8 cellular contexts compared by ENCODE assay signal in the genomic region with DNA sequence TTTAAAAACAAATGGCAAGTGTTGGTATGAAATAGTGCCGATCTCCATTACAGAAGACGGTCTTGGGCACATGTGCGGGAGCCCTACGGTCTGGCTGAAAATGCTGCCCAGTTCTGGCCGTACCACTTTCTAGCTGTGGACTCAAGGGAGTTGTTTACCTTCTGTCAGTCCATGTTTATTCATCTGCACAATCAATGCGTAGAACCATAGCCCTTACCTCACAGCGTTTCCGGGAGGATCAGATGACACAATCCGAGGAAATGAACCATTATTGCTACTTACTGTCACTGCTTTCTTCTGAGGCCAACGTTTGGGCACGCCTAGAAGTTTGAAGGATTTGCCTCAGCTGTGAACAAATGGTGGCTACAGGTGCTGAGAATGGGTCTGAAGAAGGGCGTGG. TPM values are rescaled to one million over a fixed set of nuclear protein-coding genes. Genes with fewer than 3 reads are reported as not detected.
DNase-seq lines count a peak whose midpoint lies in the region; ATAC-seq and TF ChIP-seq lines count a peak whose summit lies in the region.

No MANE protein-coding gene starts in this region.

- no peak overlapping the region for H2AK5ac ChIP-seq in IMR-90 (ENCODE audit: low read depth, low read length)

- DNase-seq in BE2C (no peak), IMR-90 (peak; percentile 89), progenitor cell of endocrine pancreas (ENCODE audit: low spot score, unreplicated experiment) (peak; percentile 34), GM10266 (ENCODE audit: extremely low spot score) (no peak), amniotic stem cell (lab: John Stamatoyannopoulos, UW) (no peak)
- DNase-seq in effector memory CD8-positive, alpha-beta T cell, result peak in 1 of 3 experiments; percentile 16

- H3K56ac ChIP-seq in IMR-90 (ENCODE audit: extremely low read depth, insufficient read depth, low read length), result 0 out of 2 replicates have a peak overlapping the region, but pooled peaks have one; percentile 5

- peaks cover 12% of the 10 kb centered on the region for H3K36me3 Mint-ChIP-seq in effector memory CD8-positive, alpha-beta T cell (ENCODE audit: insufficient read depth)
- H3K36me3 Mint-ChIP-seq in progenitor cell of endocrine pancreas (ENCODE audit: insufficient read depth), result no peaks in the 10 kb centered on the region

- peak overlapping the region; percentile 2 for H3K4ac ChIP-seq in IMR-90 (ENCODE audit: low read depth, low read length)

- H3K4me2 ChIP-seq in IMR-90 (ENCODE audit: low read depth, low read length), result peak overlapping the region; percentile 36

- peak overlapping the region; percentile 2; the same call in 1 of the 3 replicates for H2BK15ac ChIP-seq in IMR-90 (ENCODE audit: low read depth, low read length)

- H3K4me3 ChIP-seq in BE2C (ENCODE audit: low read depth, low read length) (peak overlapping the region; percentile 10; the same call in 1 of the 2 replicates), IMR-90 (ENCODE audit: insufficient read depth, low read depth, low read length) (peak overlapping the region; percentile 1; the same call in 1 of the 2 replicates)

- H3K36me3 ChIP-seq in BE2C (no peaks in the 10 kb centered on the region), IMR-90 (ENCODE audit: control insufficient read depth, insufficient read depth, low read length) (no peaks in the 10 kb centered on the region)

- H3K9me3 ChIP-seq in BE2C (no peaks in the 10 kb centered on the region), IMR-90 (ENCODE audit: control insufficient read depth, insufficient read depth, low read length) (no peaks in the 10 kb centered on the region)

- H4K5ac ChIP-seq in IMR-90 (ENCODE audit: low read depth, low read length), result peak overlapping the region; percentile 11; the same call in 1 of the 2 replicates

- H3K27me3 ChIP-seq in BE2C (no peaks in the 10 kb centered on the region), IMR-90 (ENCODE audit: control insufficient read depth, insufficient read depth, low read length) (no peaks in the 10 kb centered on the region)

- H4K8ac ChIP-seq in IMR-90 (ENCODE audit: low read depth in 2 of 2, low read length in 2 of 2), result peak overlapping the region; percentile 0 to 70; a peak in 3 of 4 replicates

- peak overlapping the region; percentile 12 for H2BK120ac ChIP-seq in IMR-90 (ENCODE audit: low read depth, low read length)

- no TSS peak for BruUV-seq in IMR-90 (replicated peaks; lab: Mats Ljungman, UMichigan)

- H2AK9ac ChIP-seq in IMR-90 (replicated peaks; ENCODE audit: low read depth, low read length, poor library complexity), result peak overlapping the region; percentile 0

- dilution Hi-C loops in IMR-90 (cut with HindIII; ENCODE audit: low sequenced_read_pairs, unreplicated experiment), result no loop called here

- CTCF ChIA-PET in IMR-90 (lab: Yijun Ruan, JAX), result interaction anchor here (0.6 kb wide), 1 partner anchor 54 kb away, joined by 3 read pairs; no protein-coding TSS in a partner anchor

- H4K20me1 ChIP-seq in IMR-90 (ENCODE audit: insufficient read depth, low read length), result no peaks in the 10 kb centered on the region

- TF ChIP-seq RAD21 in IMR-90 (IDR thresholded peaks at IDR 0.05; ENCODE audit: low read length), result no peak

- peaks cover 0 to 4% of the 10 kb centered on the region in 2 donors for H3K27me3 Mint-ChIP-seq in effector memory CD8-positive, alpha-beta T cell
- H3K27me3 Mint-ChIP-seq in progenitor cell of endocrine pancreas, result no peaks in the 10 kb centered on the region

- ATAC-seq in IMR-90 (ENCODE audit: low read depth) (peak; percentile 71), GM19452 (IDR thresholded peaks at IDR 0.05; ENCODE audit: unreplicated experiment) (no peak)
- ATAC-seq in effector memory CD8-positive, alpha-beta T cell (replicated peaks), result peak; percentile 13

- H2BK20ac ChIP-seq in IMR-90 (ENCODE audit: low read depth, low read length), result peak overlapping the region; percentile 47

- H3K4me3 Mint-ChIP-seq in effector memory CD8-positive, alpha-beta T cell, result no peak overlapping the region
- peak overlapping the region; percentile 20 for H3K4me3 Mint-ChIP-seq in progenitor cell of endocrine pancreas (ENCODE audit: low read depth)

- intact Hi-C loops in IMR-90 (cut with micrococcal nuclease), result no loop called here

- POLR2A ChIA-PET in IMR-90 (lab: Charles Lee; ENCODE audit: unreplicated experiment), result no interaction called here

- in situ Hi-C loops in IMR-90 (cut with MboI; ENCODE audit: low sequenced_read_pairs), result no loop called here

- H2BK5ac ChIP-seq in IMR-90 (ENCODE audit: low read depth, low read length, poor library complexity, severe bottlenecking), result peak overlapping the region; percentile 76

- peak overlapping the region; percentile 5; the same call in 1 of the 2 replicates for H3K18ac ChIP-seq in IMR-90 (ENCODE audit: low read depth, low read length)

- peak overlapping the region; percentile 93 for H2AFZ ChIP-seq in IMR-90 (replicated peaks; ENCODE audit: low read length, poor library complexity)

- WGBS in IMR-90 (ENCODE audit: extremely low coverage in 2 of 2, insufficient read length in 1 of 2), 2 experiments, result 10% methylated on average over 4 of the region's 12 CpGs; no CpG with 5 or more reads in 1 of the 2 experiments

- H3K9me1 ChIP-seq in IMR-90 (ENCODE audit: insufficient read depth, low read length), result 0 out of 2 replicates have a peak, but pooled peaks cover 4% of the 10 kb centered on the region

- peaks cover 22% of the 10 kb centered on the region in 2 donors for H3K4me1 Mint-ChIP-seq in effector memory CD8-positive, alpha-beta T cell (ENCODE audit: low read depth in 2 of 2)
- H3K4me1 Mint-ChIP-seq in progenitor cell of endocrine pancreas (ENCODE audit: low read depth), result peaks cover 15% of the 10 kb centered on the region

- H3K23ac ChIP-seq in IMR-90 (ENCODE audit: low read depth, low read length), result peak overlapping the region; percentile 50; the same call in 1 of the 2 replicates

- peak overlapping the region in 1 of 2 donors; percentile 31 for H3K27ac Mint-ChIP-seq in effector memory CD8-positive, alpha-beta T cell
- peak overlapping the region; percentile 93 for H3K27ac Mint-ChIP-seq in progenitor cell of endocrine pancreas

- H3K9me3 Mint-ChIP-seq in effector memory CD8-positive, alpha-beta T cell, result no peaks in the 10 kb centered on the region
- no peaks in the 10 kb centered on the region for H3K9me3 Mint-ChIP-seq in progenitor cell of endocrine pancreas (ENCODE audit: low read depth)

- H3K14ac ChIP-seq in IMR-90 (replicated peaks; ENCODE audit: low read depth, low read length), result peak overlapping the region; percentile 4; the same call in 1 of the 2 replicates

- no peak overlapping the region for H3K9ac ChIP-seq in IMR-90 (ENCODE audit: low read depth, low read length)

- TF ChIP-seq POLR2A in IMR-90 (IDR thresholded peaks at IDR 0.05; ENCODE audit: low read depth, low read length), result peak; percentile 45; the same call in 1 of the 2 replicates

- 0 out of 2 replicates have a peak overlapping the region, but pooled peaks have one; percentile 2 for H4K91ac ChIP-seq in IMR-90 (ENCODE audit: insufficient read depth, low read depth, low read length)

- H3K79me1 ChIP-seq in IMR-90 (ENCODE audit: low read depth in 1 of 2, low read length in 2 of 2), result no peaks in the 10 kb centered on the region

- no peak overlapping the region; the same call in 1 of the 2 replicates for H3K27ac ChIP-seq in IMR-90 (ENCODE audit: insufficient read depth, low read length)

- H3K4me1 ChIP-seq in BE2C (no peaks in the 10 kb centered on the region), IMR-90 (ENCODE audit: control insufficient read depth, insufficient read depth, low read length) (peaks cover 11% of the 10 kb centered on the region)

- TF ChIP-seq CTCF in BE2C (IDR thresholded peaks at IDR 0.05; ENCODE audit: low read depth, low read length), result no peak
- no peak for TF ChIP-seq CTCF in IMR-90 (conservative IDR thresholded peaks at IDR 0.05; ENCODE audit: low read depth, low read length)
- no peak for TF ChIP-seq CTCF in progenitor cell of endocrine pancreas (IDR thresholded peaks at IDR 0.05; ENCODE audit: unreplicated experiment)
- no peak for TF ChIP-seq CTCF in GM10266 (IDR thresholded peaks at IDR 0.05; ENCODE audit: control insufficient read depth, insufficient read depth, low read depth, missing control alignments)

TF ChIP-seq in IMR-90, 13 proteins besides CTCF, POLR2A, EP300 and RAD21 (continues in another document):
- TF ChIP-seq MAZ (IDR thresholded peaks at IDR 0.05; ENCODE audit: borderline replicate concordance, low read depth, low read length), result no peak
- no peak for TF ChIP-seq CHD1 (IDR thresholded peaks at IDR 0.05; ENCODE audit: low read depth, low read length)
- no peak for TF ChIP-seq MXI1 (IDR thresholded peaks at IDR 0.05; ENCODE audit: borderline replicate concordance, low read depth, low read length)

TF ChIP-seq in PFSK-1, 5 proteins besides CTCF, POLR2A, EP300 and RAD21 (continues in another document):
- peak; percentile 100 for TF ChIP-seq FOXP2 (optimal IDR thresholded peaks at IDR 0.05; ENCODE audit: borderline replicate concordance, extremely low read depth, extremely low read length, insufficient read depth)

RNA-seq across cellular contexts. Expression of gene GADD45B, which starts 31.2 kb away (rescaled TPM):
- 18.1 TPM for polyA plus RNA-seq in BE2C (2012; ENCODE audit: insufficient read depth, insufficient read length, low read depth)
- total RNA-seq in IMR-90 (2012; rRNA removed) (28.1 and 30.1 TPM in 2 replicates), progenitor cell of endocrine pancreas (4.9 and 5.1 TPM in 2 replicates)
- polyA plus RNA-seq in IMR-90 (2012; rRNA removed), result 84.0 and 106 TPM in 2 replicates
- 70.3 and 87.0 TPM in 2 replicates for polyA plus RNA-seq in IMR-90 (2012; cell fraction: cytosol; rRNA removed)
- 301 and 400 TPM in 2 replicates for polyA plus RNA-seq in IMR-90 (2012; cell fraction: nucleus; rRNA removed; ENCODE audit: low replicate concordance)
- 27.5 TPM for polyA plus RNA-seq in PFSK-1 (2012; ENCODE audit: insufficient read length, low read depth)

RNA-seq across cellular contexts. Expression of gene LMNB2, which starts 50.4 kb away (rescaled TPM):
- polyA plus RNA-seq in BE2C (2012; ENCODE audit: insufficient read depth, insufficient read length, low read depth), result 111 TPM
- 104 and 108 TPM in 2 replicates for total RNA-seq in IMR-90 (2012; rRNA removed)
- polyA plus RNA-seq in IMR-90 (2012; rRNA removed), result 106 and 117 TPM in 2 replicates
- polyA plus RNA-seq in IMR-90 (2012; cell fraction: cytosol; rRNA removed), result 57.0 and 66.3 TPM in 2 replicates
- 88.6 and 109 TPM in 2 replicates for polyA plus RNA-seq in IMR-90 (2012; cell fraction: nucleus; rRNA removed; ENCODE audit: low replicate concordance)
- polyA plus RNA-seq in PFSK-1 (2012; ENCODE audit: insufficient read length, low read depth), result 121 TPM
- total RNA-seq in progenitor cell of endocrine pancreas, result 90.0 and 93.6 TPM in 2 replicates

Comparison
In these comparisons a context has a peak if more than half of its experiments do, and no peak if none do; other contexts are left out.
1. DNase-seq: peak in IMR-90 (single experiment) and progenitor cell of endocrine pancreas (single experiment); none in BE2C (single experiment), GM10266 (single experiment) and amniotic stem cell (single experiment).